ENCODE assay signal across 8 cellular contexts in genomic region chr9:35923927-35924763, GRCh38. TPM values are rescaled to one million over a fixed set of nuclear protein-coding genes. Genes with fewer than 3 reads are reported as not detected.
DNase-seq lines count a peak whose midpoint lies in the region; ATAC-seq and TF ChIP-seq lines count a peak whose summit lies in the region.

No MANE protein-coding gene starts in this region.

- no peaks in the 10 kb centered on the region for H3K36me3 Mint-ChIP-seq in immature natural killer cell
- H3K36me3 Mint-ChIP-seq in naive thymus-derived CD4-positive, alpha-beta T cell: no peaks in the 10 kb centered on the region

- in situ Hi-C loops in HAP-1 (cut with MboI; ENCODE audit: low sequenced_read_pairs): no loop called here

- TF ChIP-seq EP300 in sigmoid colon (IDR thresholded peaks at IDR 0.05): no peak

- ATAC-seq in GM18861 (IDR thresholded peaks at IDR 0.05; ENCODE audit: unreplicated experiment): no peak
- ATAC-seq in naive thymus-derived CD4-positive, alpha-beta T cell: no peak

- H3K36me3 ChIP-seq in HAP-1 (replicated peaks): no peaks in the 10 kb centered on the region
- H3K36me3 ChIP-seq in sigmoid colon: no peaks in the 10 kb centered on the region
- H3K36me3 ChIP-seq in naive thymus-derived CD4-positive, alpha-beta T cell (ENCODE audit: control insufficient read depth in 2 of 3, insufficient read depth in 3 of 3, low read length in 3 of 3): no peaks in the 10 kb centered on the region

- peaks cover 4 to 5% (median 4%) of the 10 kb centered on the region in 3 donors for H3K27me3 Mint-ChIP-seq in immature natural killer cell (ENCODE audit: low read depth in 3 of 3)
- peaks cover 0 to 20% (median 0%) of the 10 kb centered on the region in 5 donors for H3K27me3 Mint-ChIP-seq in naive thymus-derived CD4-positive, alpha-beta T cell

- H3K4me3 ChIP-seq in HAP-1 (no peak overlapping the region), fibroblast of the aortic adventitia (ENCODE audit: low read depth, low read length) (peak overlapping the region; percentile 34), sigmoid colon (no peak overlapping the region)
- H3K4me3 ChIP-seq in naive thymus-derived CD4-positive, alpha-beta T cell (ENCODE audit: low read length): no peak overlapping the region

- H3K27me3 ChIP-seq in HAP-1 (ENCODE audit: low read depth) (no peaks in the 10 kb centered on the region), sigmoid colon (no peaks in the 10 kb centered on the region)
- no peaks in the 10 kb centered on the region for H3K27me3 ChIP-seq in naive thymus-derived CD4-positive, alpha-beta T cell (ENCODE audit: control insufficient read depth in 2 of 2, insufficient read depth in 2 of 2, low read length in 2 of 2)

- H3K9me3 Mint-ChIP-seq in immature natural killer cell: no peaks in the 10 kb centered on the region
- H3K9me3 Mint-ChIP-seq in naive thymus-derived CD4-positive, alpha-beta T cell: no peaks in the 10 kb centered on the region

- no peak for TF ChIP-seq POLR2A in sigmoid colon (IDR thresholded peaks at IDR 0.05)

- H3K4me1 Mint-ChIP-seq in immature natural killer cell: no peaks in the 10 kb centered on the region
- H3K4me1 Mint-ChIP-seq in naive thymus-derived CD4-positive, alpha-beta T cell: peaks cover 1 to 27% (median 14%) of the 10 kb centered on the region in 7 donors

- intact Hi-C loops in sigmoid colon (cut with DNase I): no loop called here
- intact Hi-C loops in naive thymus-derived CD4-positive, alpha-beta T cell (cut with micrococcal nuclease): loop anchor here in 1 of 2 donors (2.0 kb wide), 1 partner anchor 15 kb away; no protein-coding TSS in a partner anchor

- H3K9me3 ChIP-seq in HAP-1 (no peaks in the 10 kb centered on the region), sigmoid colon (no peaks in the 10 kb centered on the region)
- no peaks in the 10 kb centered on the region for H3K9me3 ChIP-seq in naive thymus-derived CD4-positive, alpha-beta T cell (ENCODE audit: control insufficient read depth in 2 of 3, low read length in 3 of 3)

- H3K4me3 Mint-ChIP-seq in immature natural killer cell: no peak overlapping the region
- no peak overlapping the region for H3K4me3 Mint-ChIP-seq in naive thymus-derived CD4-positive, alpha-beta T cell

- H3K27ac Mint-ChIP-seq in immature natural killer cell: no peak overlapping the region
- H3K27ac Mint-ChIP-seq in naive thymus-derived CD4-positive, alpha-beta T cell: peak overlapping the region in 1 of 9 donors; percentile 19

- POLR2A ChIA-PET in naive thymus-derived CD4-positive, alpha-beta T cell (lab: Charles Lee): interaction anchor here (1.1 to 1.5 kb wide), 2 partner anchors 8 to 16 kb away, joined by 3 to 6 read pairs; no protein-coding TSS in a partner anchor

- TF ChIP-seq CTCF in fibroblast of the aortic adventitia (IDR thresholded peaks at IDR 0.05; ENCODE audit: insufficient read depth, low read length) (no peak), sigmoid colon (IDR thresholded peaks at IDR 0.05) (no peak)

- CTCF ChIA-PET in naive thymus-derived CD4-positive, alpha-beta T cell (lab: Charles Lee): interaction anchor here (1.5 kb wide), 1 partner anchor 21 kb away, joined by 3 read pairs; no protein-coding TSS in a partner anchor

- H3K4me1 ChIP-seq in HAP-1: peaks cover 12% of the 10 kb centered on the region
- H3K4me1 ChIP-seq in sigmoid colon: peaks cover 0 to 20% (median 15%) of the 10 kb centered on the region in 4 donors
- no peaks in the 10 kb centered on the region for H3K4me1 ChIP-seq in naive thymus-derived CD4-positive, alpha-beta T cell (ENCODE audit: control insufficient read depth in 2 of 2, insufficient read depth in 2 of 2, low read length in 2 of 2)

- WGBS in sigmoid colon, 2 donors: 64 to 74% methylated on average over 9 of the region's 9 CpGs

- DNase-seq in HAP-1 (ENCODE audit: low spot score in 2 of 2) (peak; percentile 39 to 48), SW480 (ENCODE audit: low spot score) (peak; percentile 82), fibroblast of the aortic adventitia (ENCODE audit: low read depth) (peak; percentile 96), sigmoid colon (no peak), immature natural killer cell (no peak), activated gamma-delta T cell (lab: John Stamatoyannopoulos, UW) (no peak)
- DNase-seq in naive thymus-derived CD4-positive, alpha-beta T cell: no peak

- peak overlapping the region; percentile 60 to 79 (median 70) for H3K27ac ChIP-seq in sigmoid colon
- no peak overlapping the region for H3K27ac ChIP-seq in naive thymus-derived CD4-positive, alpha-beta T cell (ENCODE audit: low read depth, low read length)

RNA-seq across cellular contexts. Expression of gene SPAAR, which starts 14.9 kb away (rescaled TPM):
- not detected in 2 replicates for total RNA-seq in fibroblast of the aortic adventitia (ENCODE audit: low replicate concordance)
- 1 to 10 TPM in 3 of 4 donors, under 1 TPM in 1; 0.82 to 5.5 (median 2.1) TPM for total RNA-seq in sigmoid colon
- 1 to 10 TPM in 1 of 3 donors, not detected in 2; 2.5 TPM for polyA plus RNA-seq in sigmoid colon
- polyA plus RNA-seq in immature natural killer cell: not detected
- not detected for total RNA-seq in naive thymus-derived CD4-positive, alpha-beta T cell
- polyA plus RNA-seq in naive thymus-derived CD4-positive, alpha-beta T cell: not detected

RNA-seq across cellular contexts. Expression of gene HRCT1, which starts 18.1 kb away (rescaled TPM):
- total RNA-seq in fibroblast of the aortic adventitia (ENCODE audit: low replicate concordance) (0.81 TPM in 1 of 2 replicates, not detected in the other), sigmoid colon (1 to 10 TPM; 2.1 to 6.4 (median 4.0) TPM)
- polyA plus RNA-seq in sigmoid colon (10 to 100 TPM in 2 of 3 donors, 1 to 10 TPM in 1; 4.2 to 88.5 (median 12.7) TPM), immature natural killer cell (not detected)
- total RNA-seq in naive thymus-derived CD4-positive, alpha-beta T cell: not detected
- not detected for polyA plus RNA-seq in naive thymus-derived CD4-positive, alpha-beta T cell

RNA-seq across cellular contexts. Expression of gene OR2S2, which starts 33.8 kb away (rescaled TPM):
- total RNA-seq in fibroblast of the aortic adventitia (ENCODE audit: low replicate concordance) (not detected in 2 replicates), sigmoid colon (not detected)
- polyA plus RNA-seq in sigmoid colon (not detected), immature natural killer cell (not detected)
- not detected for total RNA-seq in naive thymus-derived CD4-positive, alpha-beta T cell
- not detected for polyA plus RNA-seq in naive thymus-derived CD4-positive, alpha-beta T cell

RNA-seq across cellular contexts. Expression of gene OR13J1, which starts 53.9 kb away (rescaled TPM):
- not detected in 2 replicates for total RNA-seq in fibroblast of the aortic adventitia (ENCODE audit: low replicate concordance)
- not detected for total RNA-seq in sigmoid colon
- not detected for polyA plus RNA-seq in sigmoid colon
- polyA plus RNA-seq in immature natural killer cell: not detected
- not detected for total RNA-seq in naive thymus-derived CD4-positive, alpha-beta T cell
- polyA plus RNA-seq in naive thymus-derived CD4-positive, alpha-beta T cell: not detected

Comparison
In these comparisons a context has a peak if more than half of its experiments do, and no peak if none do; other contexts are left out.
1. DNase-seq: peak in HAP-1 (2 of 2), SW480 (single experiment) and fibroblast of the aortic adventitia (single experiment); none in sigmoid colon (single experiment), immature natural killer cell (0 of 3), naive thymus-derived CD4-positive, alpha-beta T cell (0 of 9) and activated gamma-delta T cell (single experiment).